Comparison of ENCODE assay signal across 8 cellular contexts in the genomic region with DNA sequence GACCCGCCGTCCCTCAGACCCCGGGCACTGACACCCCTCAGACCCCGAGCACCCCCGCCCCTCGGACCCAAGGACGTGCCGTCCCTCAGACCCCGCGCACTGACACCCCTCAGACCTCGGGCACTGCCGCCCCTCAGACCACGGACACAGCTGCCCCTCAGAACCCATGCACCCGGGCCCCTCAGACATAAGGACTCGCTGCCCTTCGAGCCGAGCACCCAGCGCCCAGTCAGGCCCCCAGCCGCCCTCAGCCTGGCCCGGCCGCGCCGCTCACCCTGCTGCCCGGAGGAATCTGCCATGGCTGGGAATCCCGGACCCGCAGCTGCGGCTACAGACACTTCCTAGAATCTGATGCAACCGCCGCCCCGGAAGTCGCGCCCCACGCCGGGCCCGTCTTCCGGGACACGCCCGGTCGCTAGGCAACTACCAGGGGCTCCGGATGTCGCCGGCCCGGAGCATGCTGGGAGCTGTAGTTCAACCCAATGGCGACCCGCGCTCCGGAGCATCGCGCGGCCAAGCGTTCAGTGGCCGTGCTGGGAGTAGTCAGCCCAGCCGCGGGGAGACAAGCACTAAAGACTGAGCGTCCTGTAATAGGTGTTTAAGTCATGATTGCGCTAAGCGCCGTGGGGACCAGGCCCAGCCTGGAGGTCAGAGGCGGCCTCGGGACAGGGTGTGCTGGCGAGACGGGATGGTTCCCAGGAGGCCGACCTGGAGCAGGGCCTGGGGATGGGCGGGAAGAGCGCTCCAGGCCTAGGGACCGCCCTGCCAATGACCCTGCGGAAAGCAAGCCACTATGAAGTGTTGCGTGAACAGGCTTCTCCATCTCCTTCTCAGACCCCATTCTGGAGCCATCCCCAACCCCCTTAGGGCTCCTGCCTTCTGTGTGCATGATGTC. TPM values are rescaled to one million over a fixed set of nuclear protein-coding genes. Genes with fewer than 3 reads are reported as not detected.
DNase-seq lines count a peak whose midpoint lies in the region; ATAC-seq, FAIRE-seq and TF ChIP-seq lines count a peak whose summit lies in the region.

A gene (minus strand): TSS at position 355 of the 895 bp plus-strand sequence. CDS start 56 bp downstream, at position 299.

- H3K27me3 Mint-ChIP-seq in T-helper 1 cell treated with Interleukin-12 subunit alpha and Interleukin-12 subunit beta and Interleukin-4 antibody, amounts not matched to agents 30 μg/mL and 1 μg/mL, for 36 hours (ENCODE audit: low read depth): no peaks in the 10 kb centered on the region

- peak within 1 kb of the TSS; percentile 73 for H3K27ac Mint-ChIP-seq in T-helper 1 cell treated with Interleukin-12 subunit alpha and Interleukin-12 subunit beta and Interleukin-4 antibody, amounts not matched to agents 30 μg/mL and 1 μg/mL, for 36 hours

- peaks cover 6% of the 10 kb centered on the region for H3K36me3 Mint-ChIP-seq in T-helper 1 cell treated with Interleukin-12 subunit alpha and Interleukin-12 subunit beta and Interleukin-4 antibody, amounts not matched to agents 30 μg/mL and 1 μg/mL, for 36 hours (ENCODE audit: low read depth)

- H3K4me1 ChIP-seq in psoas muscle: peaks cover 21% of the 10 kb centered on the region

- TF ChIP-seq POLR2A in GM12892 (IDR thresholded peaks at IDR 0.05; ENCODE audit: low read depth, low read length): peak; percentile 77; the same call in 1 of the 2 replicates

- peak within 1 kb of the TSS; percentile 85 for H3K4me3 Mint-ChIP-seq in T-helper 1 cell treated with Interleukin-12 subunit alpha and Interleukin-12 subunit beta and Interleukin-4 antibody, amounts not matched to agents 30 μg/mL and 1 μg/mL, for 36 hours

- no peaks in the 10 kb centered on the region for H3K9me3 ChIP-seq in psoas muscle

- peak within 1 kb of the TSS; percentile 90 for H3K4me3 ChIP-seq in psoas muscle

- ATAC-seq in HG02852 (IDR thresholded peaks at IDR 0.05; ENCODE audit: unreplicated experiment): peak; percentile 99
- peak; percentile 98 for ATAC-seq in left ventricle myocardium superior
- peak; percentile 97 to 99 (median 98) for ATAC-seq in psoas muscle

- intact Hi-C loops in left ventricle myocardium superior (cut with micrococcal nuclease): no loop called here
- intact Hi-C loops in psoas muscle (cut with DNase I): loop anchor here in 1 of 2 donors (10.0 kb wide), 1 partner anchor 107 kb away; a partner anchor contains a TSS

- TF ChIP-seq CTCF in psoas muscle (IDR thresholded peaks at IDR 0.05): no peak

- H3K36me3 ChIP-seq in psoas muscle (ENCODE audit: insufficient read depth in 1 of 2, low read depth in 1 of 2): peaks cover 6 to 11% of the 10 kb centered on the region in 2 donors

- H3K4me1 Mint-ChIP-seq in T-helper 1 cell treated with Interleukin-12 subunit alpha and Interleukin-12 subunit beta and Interleukin-4 antibody, amounts not matched to agents 30 μg/mL and 1 μg/mL, for 36 hours (ENCODE audit: low read depth): peaks cover 35% of the 10 kb centered on the region

- H3K27me3 ChIP-seq in psoas muscle (ENCODE audit: insufficient read depth in 3 of 3, low read length in 2 of 3): no peaks in the 10 kb centered on the region

- H3K9me3 Mint-ChIP-seq in T-helper 1 cell treated with Interleukin-12 subunit alpha and Interleukin-12 subunit beta and Interleukin-4 antibody, amounts not matched to agents 30 μg/mL and 1 μg/mL, for 36 hours: no peaks in the 10 kb centered on the region

- peak; percentile 99 for FAIRE-seq in GM12892 (lab: Jason Lieb, UNC)
- no peak for FAIRE-seq in urothelium cell line (lab: Jason Lieb, UNC)

- 0 to 2% (median 1%) methylated on average over 60 to 68 of the region's 68 CpGs for WGBS in psoas muscle, 3 donors

- DNase-seq in GM12892 (ENCODE audit: insufficient read length) (peak; percentile 96), NCI-H146 (lab: John Stamatoyannopoulos, UW) (peak; percentile 95), amniotic stem cell (lab: John Stamatoyannopoulos, UW) (peak; percentile 93), left ventricle myocardium superior (peak; percentile 98), psoas muscle (peak; percentile 98), urothelium cell line (ENCODE audit: low spot score) (peak; percentile 97)

- peak within 1 kb of the TSS; percentile 89 for H3K27ac ChIP-seq in psoas muscle

RNA-seq across cellular contexts. Expression of the gene that starts here (rescaled TPM):
- polyA plus RNA-seq in GM12892 (2012; ENCODE audit: missing spikeins): 28.6 TPM
- total RNA-seq in left ventricle myocardium superior (12.4 TPM), psoas muscle (10 to 100 TPM; 24.2 to 65.8 (median 40.2) TPM)
- 10 to 100 TPM; 37.8 to 78.6 (median 77.9) TPM for polyA plus RNA-seq in psoas muscle

Comparison
In these comparisons a context has a peak if more than half of its experiments do, and no peak if none do; other contexts are left out.
1. Peak in every context shown above with its lines: DNase-seq, ATAC-seq, H3K4me3 ChIP-seq and H3K27ac ChIP-seq.